ENCODE assay signal across 8 cellular contexts in the genomic region with DNA sequence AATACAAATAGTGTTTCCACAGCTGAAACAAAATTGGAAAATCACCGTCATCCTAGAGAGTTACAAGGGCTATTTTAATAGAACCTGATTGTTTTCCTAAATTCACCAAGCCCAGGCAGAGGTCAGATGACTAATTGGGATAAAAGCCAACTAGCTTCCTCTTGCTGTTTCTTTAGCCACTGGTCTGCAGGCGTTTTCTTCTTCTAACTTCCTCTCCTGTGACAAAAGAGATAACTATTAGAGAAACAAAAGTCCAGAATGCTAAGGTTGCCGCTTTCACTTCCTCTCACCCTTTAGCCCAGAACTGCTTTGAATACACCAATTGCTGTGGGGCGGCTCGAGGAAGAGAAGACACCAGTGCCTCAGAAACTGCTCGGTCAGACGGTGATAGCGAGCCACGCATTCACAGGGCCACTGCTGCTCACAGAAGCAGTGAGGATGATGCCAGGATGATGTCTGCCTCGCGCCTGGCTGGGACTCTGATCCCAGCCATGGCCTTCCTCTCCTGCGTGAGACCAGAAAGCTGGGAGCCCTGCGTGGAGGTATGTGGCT. TPM values are rescaled to one million over a fixed set of nuclear protein-coding genes. Genes with fewer than 3 reads are reported as not detected.
DNase-seq lines count a peak whose midpoint lies in the region; ATAC-seq and TF ChIP-seq lines count a peak whose summit lies in the region.

A gene (plus strand): TSS at position 380 of the 552 bp plus-strand sequence. CDS start 70 bp downstream, at position 450.

- no peaks in the 10 kb centered on the region for H3K9me3 Mint-ChIP-seq in endothelial cell (ENCODE audit: unreplicated experiment)

- peak within 1 kb of the TSS; percentile 79 for H3K27ac Mint-ChIP-seq in endothelial cell (ENCODE audit: unreplicated experiment)

- TF ChIP-seq CTCF in Peyer's patch (IDR thresholded peaks at IDR 0.05) (no peak), endothelial cell (IDR thresholded peaks at IDR 0.05; ENCODE audit: unreplicated experiment) (no peak)

- no peaks in the 10 kb centered on the region for H3K36me3 Mint-ChIP-seq in endothelial cell (ENCODE audit: low read depth, unreplicated experiment)

- peak; percentile 4 for DNase-seq in NCI-H2227 treated with DMSO at 0.1 percent for 48 hours (lab: John Stamatoyannopoulos, UW)
- no peak for DNase-seq in NCI-H2227 (lab: John Stamatoyannopoulos, UW; ENCODE audit: unreplicated experiment)
- DNase-seq in Peyer's patch: peak; percentile 62 to 85 (median 75)
- peak; percentile 22 for DNase-seq in endothelial cell (ENCODE audit: low spot score)
- peak; percentile 62 for DNase-seq in ureter (ENCODE audit: low spot score)
- no peak for DNase-seq in OCI-M2 (lab: John Stamatoyannopoulos, UW; ENCODE audit: unreplicated experiment)

- peak; percentile 99 for ATAC-seq in HG02981 (IDR thresholded peaks at IDR 0.05; ENCODE audit: unreplicated experiment)

- H3K4me1 ChIP-seq in Peyer's patch: peaks cover 0 to 15% (median 0%) of the 10 kb centered on the region in 4 donors
- no peaks in the 10 kb centered on the region for H3K4me1 ChIP-seq in mucosa of stomach (ENCODE audit: control insufficient read depth, insufficient read depth, low read length)

- peak within 1 kb of the TSS; percentile 59 to 80 (median 72) for H3K27ac ChIP-seq in Peyer's patch

- peak within 1 kb of the TSS; percentile 24 for H3K9ac ChIP-seq in mucosa of stomach (ENCODE audit: low read length)

- peak within 1 kb of the TSS; percentile 81 for H3K4me3 Mint-ChIP-seq in endothelial cell (ENCODE audit: unreplicated experiment)

- H3K4me1 Mint-ChIP-seq in endothelial cell (ENCODE audit: unreplicated experiment): peaks cover 17% of the 10 kb centered on the region

- H3K9me3 ChIP-seq in Peyer's patch (no peaks in the 10 kb centered on the region), mucosa of stomach (ENCODE audit: control insufficient read depth, low read length) (no peaks in the 10 kb centered on the region)

- H3K36me3 ChIP-seq in Peyer's patch: no peaks in the 10 kb centered on the region
- H3K36me3 ChIP-seq in mucosa of stomach (ENCODE audit: control insufficient read depth, insufficient read depth, low read length): no peaks in the 10 kb centered on the region

- H3K27me3 ChIP-seq in Peyer's patch (no peaks in the 10 kb centered on the region), mucosa of stomach (ENCODE audit: control insufficient read depth, insufficient read depth, low read length) (no peaks in the 10 kb centered on the region)

- H3K4me3 ChIP-seq in Peyer's patch (peak within 1 kb of the TSS; percentile 24 to 51 (median 36)), mucosa of stomach (ENCODE audit: low read length) (no peak within 1 kb of the TSS)

- H3K27me3 Mint-ChIP-seq in endothelial cell (ENCODE audit: unreplicated experiment): peaks cover 2% of the 10 kb centered on the region

- TF ChIP-seq POLR2A in Peyer's patch (IDR thresholded peaks at IDR 0.05): peak in 1 of 2 donors; percentile 44

RNA-seq across cellular contexts. Expression of the gene that starts here (rescaled TPM):
- total RNA-seq in Peyer's patch: 10 to 100 TPM in 2 of 4 donors, 1 to 10 TPM in 2; 6.3 to 18.2 (median 11.8) TPM
- total RNA-seq in endothelial cell (ENCODE audit: unreplicated experiment): 7.9 TPM
- total RNA-seq in ureter: 23.5 TPM

Comparison
In these comparisons a context has a peak if more than half of its experiments do, and no peak if none do; other contexts are left out.
1. DNase-seq: peak in NCI-H2227 treated with DMSO at 0.1 percent for 48 hours (single experiment), Peyer's patch (3 of 3), endothelial cell (single experiment) and ureter (single experiment); none in NCI-H2227 (single experiment) and OCI-M2 (single experiment).